Comparison of ENCODE assay signal across 29 cellular contexts in the genomic region with DNA sequence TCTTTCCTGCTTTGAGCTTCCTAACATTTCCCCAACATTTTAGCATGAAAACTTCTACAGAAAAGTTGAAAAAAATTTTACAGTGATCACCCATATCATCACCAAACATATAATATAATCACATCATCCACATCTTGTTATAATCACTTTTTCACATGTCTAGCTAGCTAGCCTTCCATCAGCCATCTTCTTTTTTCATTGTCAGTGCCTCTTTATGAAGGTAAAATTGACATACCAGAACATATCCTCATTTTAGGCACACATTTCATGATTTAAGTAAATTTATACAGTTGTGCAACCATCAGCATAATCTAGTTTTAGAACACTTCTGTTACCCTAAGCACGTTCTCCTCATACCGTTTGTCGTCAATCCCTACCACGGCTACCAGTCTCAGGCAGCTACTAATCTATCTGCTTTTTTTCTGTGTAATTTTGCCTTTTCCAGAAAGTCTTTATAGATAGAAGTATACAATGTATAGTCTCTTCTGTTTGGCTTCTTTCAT.
"Had no signal": no experiment of that assay in that cellular context is flagged by ENCODE, and none has a peak within 500 bp of the region (broad histone marks: within the 10 kb centered on the region; RNA-seq: fewer than 3 reads in every experiment).

No MANE protein-coding gene starts in this region.

- ATAC-seq: left lung; lower lobe of right lung; psoas muscle; sciatic nerve; stimulated activated memory B cell treated with anti-CD40 and anti-IgM and Interleukin-4, amounts not matched to agents 10 μg/mL and 1 μg/mL and 100 μg/mL, for 72 hours; stimulated activated naive CD8-positive, alpha-beta T cell treated with anti-CD3 and anti-CD28 coated beads, Interleukin-15, amount 100 ng/mL, for 72 hours had no signal

- H3K79me2 ChIP-seq: parathyroid adenoma had no signal

- H3K27me3 ChIP-seq: left lung, neural progenitor cell, neutrophil, tibial nerve, upper lobe of left lung, vagina had no signal

- H3K27ac ChIP-seq: left lung, lower lobe of right lung, neural progenitor cell, neutrophil, parathyroid adenoma, psoas muscle, tibial nerve, upper lobe of left lung, vagina had no signal

- H3K9ac ChIP-seq: neural progenitor cell, parathyroid adenoma had no signal

- DNase-seq: hippocampal formation; immature natural killer cell; kidney; left lung; lower lobe of right lung; mammary epithelial cell; mesenchymal stem cell; naive B cell; natural killer cell; nephron progenitor cell; occipital lobe; psoas muscle; stimulated activated CD4-positive, alpha-beta T cell treated with anti-CD3 and anti-CD28 coated beads, Interleukin-1b, Interleukin-23, amount 100 ng/mL, for 48 hours; stimulated activated CD4-positive, alpha-beta T cell treated with anti-CD3 and anti-CD28 coated beads, Interleukin-2, amount 100 ng/mL, for 48 hours; stimulated activated CD4-positive, alpha-beta T cell treated with anti-CD3 and anti-CD28 coated beads, Interleukin-4, amount 100 ng/mL, for 4 hours; stimulated activated CD8-positive, alpha-beta memory T cell treated with anti-CD3 and anti-CD28 coated beads, Interleukin-4, amount 100 ng/mL, for 48 hours; stimulated activated naive CD4-positive, alpha-beta T cell treated with Interleukin-2 at 50 U/mL for 16 hours; stimulated activated naive CD8-positive, alpha-beta T cell treated with anti-CD3 and anti-CD28 coated beads, Interleukin-15, amount 100 ng/mL, for 72 hours; substantia nigra; upper lobe of left lung had no signal

- H3K4me3 ChIP-seq: left lung, lower lobe of right lung, neural progenitor cell, psoas muscle, smooth muscle cell, tibial nerve, upper lobe of left lung, vagina had no signal

- H3K36me3 ChIP-seq: left lung, lower lobe of right lung, neural progenitor cell, neutrophil, tibial nerve, upper lobe of left lung, vagina had no signal

- H2AFZ ChIP-seq: neural progenitor cell, parathyroid adenoma had no signal

- FAIRE-seq: islet of Langerhans, kidney had no signal

- H3K4me2 ChIP-seq: neural progenitor cell, smooth muscle cell had no signal

- H3K9me3 ChIP-seq: left lung, lower lobe of right lung, neutrophil, psoas muscle, tibial nerve, upper lobe of left lung, vagina had no signal
